In genomic region chr11:503179-503981, GRCh38 we compare ENCODE assay signal across 1 cellular context.
TF ChIP-seq lines count a peak whose summit lies in the region.

No MANE protein-coding gene starts in this region.

TF ChIP-seq in K562, 482 proteins besides CTCF, POLR2A, EP300 and RAD21 (continued from another document):
- TF ChIP-seq CTCFL (IDR thresholded peaks at IDR 0.05; ENCODE audit: borderline replicate concordance, insufficient read depth, low read depth, low read length, poor library complexity, severe bottlenecking) = no peak
- TF ChIP-seq EGR1 (conservative IDR thresholded peaks at IDR 0.05) = no peak
- no peak for TF ChIP-seq ELK1 (CRISPR knock-in tag; IDR thresholded peaks at IDR 0.05)
- TF ChIP-seq NCOA6 (IDR thresholded peaks at IDR 0.05) = no peak
- TF ChIP-seq ZNF184 (CRISPR knock-in tag; IDR thresholded peaks at IDR 0.05) = no peak
- TF ChIP-seq NCOR1 (IDR thresholded peaks at IDR 0.05) = no peak
- TF ChIP-seq ZNF3 (CRISPR knock-in tag; IDR thresholded peaks at IDR 0.05) = no peak
- peak; percentile 47; the same call in 1 of the 2 replicates for TF ChIP-seq SMAD4 (CRISPR knock-in tag; conservative IDR thresholded peaks at IDR 0.05)
- TF ChIP-seq IRF1 (CRISPR knock-in tag; IDR thresholded peaks at IDR 0.05; ENCODE audit: borderline replicate concordance) = no peak
- no peak for TF ChIP-seq TEAD2 (tag; IDR thresholded peaks at IDR 0.05)
- TF ChIP-seq CHD4 (IDR thresholded peaks at IDR 0.05; ENCODE audit: insufficient read depth, insufficient replicate concordance, low read depth, low read length, poor library complexity, severe bottlenecking) = no peak
- no peak for TF ChIP-seq SMARCB1 (IDR thresholded peaks at IDR 0.05; ENCODE audit: insufficient read length, low read depth)
- TF ChIP-seq ZFP36 (IDR thresholded peaks at IDR 0.05; ENCODE audit: low read depth, low read length, partially characterized antibody) = no peak
- TF ChIP-seq CEBPB (tag; IDR thresholded peaks at IDR 0.05) = no peak
- TF ChIP-seq NCOA2 (IDR thresholded peaks at IDR 0.05; ENCODE audit: partially characterized antibody in 2 of 2) = no peak
- no peak for TF ChIP-seq ARID4B (CRISPR knock-in tag; IDR thresholded peaks at IDR 0.05)
- TF ChIP-seq RNF219 (CRISPR knock-in tag; IDR thresholded peaks at IDR 0.05) = no peak
- no peak for TF ChIP-seq CREBBP (IDR thresholded peaks at IDR 0.05; ENCODE audit: low read depth, low read length)
- TF ChIP-seq ZFPM2 (CRISPR knock-in tag; IDR thresholded peaks at IDR 0.05) = no peak
- no peak for TF ChIP-seq ZNF511 (CRISPR knock-in tag; IDR thresholded peaks at IDR 0.05)
- no peak for TF ChIP-seq CCAR2 (IDR thresholded peaks at IDR 0.05; ENCODE audit: low read depth, low read length)
- TF ChIP-seq DMBX1 (CRISPR knock-in tag; IDR thresholded peaks at IDR 0.05; ENCODE audit: borderline replicate concordance) = no peak; the same call in 1 of the 2 replicates
- TF ChIP-seq ZNF395 (CRISPR knock-in tag; IDR thresholded peaks at IDR 0.05) = no peak
- TF ChIP-seq POLR2G (IDR thresholded peaks at IDR 0.05; ENCODE audit: low read depth, low read length) = peak; percentile 69
- TF ChIP-seq E2F6 (IDR thresholded peaks at IDR 0.05; ENCODE audit: borderline replicate concordance in 1 of 2, extremely low read depth in 1 of 2, insufficient read depth in 1 of 2, insufficient read length in 1 of 2, low read depth in 1 of 2, low read length in 1 of 2, poor library complexity in 1 of 2, severe bottlenecking in 1 of 2) = peak in 1 of 2 experiments; percentile 27
- peak; percentile 44 for TF ChIP-seq MGA (IDR thresholded peaks at IDR 0.05)
